Comparison of ENCODE assay signal across 1 cellular context in the genomic region with DNA sequence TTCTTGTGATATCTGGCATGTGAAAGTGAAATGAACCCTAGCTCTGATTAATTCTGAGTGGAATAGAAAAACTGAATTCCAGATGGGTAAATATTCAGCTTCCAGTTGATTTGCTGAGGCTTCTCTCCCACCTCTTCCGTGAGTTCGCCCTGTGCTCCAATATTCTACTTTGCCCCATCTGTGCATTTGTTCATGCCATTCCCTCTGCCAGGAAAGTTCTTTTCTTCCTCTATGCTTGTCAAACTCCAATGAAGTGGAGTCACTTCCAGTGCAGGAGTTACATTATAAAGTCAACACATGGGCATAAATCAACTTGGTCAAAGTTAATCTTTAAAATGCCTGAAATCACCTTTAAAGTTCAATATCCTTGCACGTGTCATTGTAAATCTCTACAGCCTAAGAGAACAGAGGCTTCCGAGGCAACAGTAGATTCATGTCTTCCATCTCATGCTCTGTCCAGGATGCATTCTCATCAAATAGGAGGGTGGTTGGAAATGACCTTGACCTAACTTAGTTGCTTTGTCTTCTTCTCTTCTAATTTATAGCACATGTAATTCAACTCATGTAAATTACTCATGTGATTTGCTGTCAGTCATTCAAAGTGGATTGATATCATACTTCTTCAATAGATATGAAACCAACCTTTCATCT.
TF ChIP-seq lines count a peak whose summit lies in the region.

No MANE protein-coding gene starts in this region.

TF ChIP-seq in HepG2, 621 proteins besides CTCF, POLR2A, EP300 and RAD21 (continued from another document):
- TF ChIP-seq, protein P1, sequence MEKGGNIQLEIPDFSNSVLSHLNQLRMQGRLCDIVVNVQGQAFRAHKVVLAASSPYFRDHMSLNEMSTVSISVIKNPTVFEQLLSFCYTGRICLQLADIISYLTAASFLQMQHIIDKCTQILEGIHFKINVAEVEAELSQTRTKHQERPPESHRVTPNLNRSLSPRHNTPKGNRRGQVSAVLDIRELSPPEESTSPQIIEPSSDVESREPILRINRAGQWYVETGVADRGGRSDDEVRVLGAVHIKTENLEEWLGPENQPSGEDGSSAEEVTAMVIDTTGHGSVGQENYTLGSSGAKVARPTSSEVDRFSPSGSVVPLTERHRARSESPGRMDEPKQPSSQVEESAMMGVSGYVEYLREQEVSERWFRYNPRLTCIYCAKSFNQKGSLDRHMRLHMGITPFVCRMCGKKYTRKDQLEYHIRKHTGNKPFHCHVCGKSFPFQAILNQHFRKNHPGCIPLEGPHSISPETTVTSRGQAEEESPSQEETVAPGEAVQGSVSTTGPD (CRISPR knock-in tag; IDR thresholded peaks at IDR 0.05) = no peak
- TF ChIP-seq ATF1 (CRISPR knock-in tag; IDR thresholded peaks at IDR 0.05) = no peak
- TF ChIP-seq MYNN (CRISPR knock-in tag; IDR thresholded peaks at IDR 0.05; ENCODE audit: low read depth) = no peak
- no peak for TF ChIP-seq CHD4 (IDR thresholded peaks at IDR 0.05; ENCODE audit: borderline replicate concordance, low read length)
